In genomic region chr17:7854078-7854777, GRCh38 we compare ENCODE assay signal across 10 cellular contexts. TPM values are rescaled to one million over a fixed set of nuclear protein-coding genes. Genes with fewer than 3 reads are reported as not detected.
A peak's percentile ranks its signal among the peaks of the same experiment; 100 is the strongest.
DNase-seq lines count a peak whose midpoint lies in the region; ATAC-seq and TF ChIP-seq lines count a peak whose summit lies in the region.
"Had no signal": no experiment of that assay in that cellular context is flagged by ENCODE, and none has a peak within 500 bp of the region (broad histone marks: within the 10 kb centered on the region; RNA-seq: fewer than 3 reads in every experiment).

No MANE protein-coding gene starts in this region.

- H3K27ac ChIP-seq in right cardiac atrium (ENCODE audit: low read length), result peak overlapping the region; percentile 18
- peak overlapping the region in 4 of 8 donors; percentile 94 to 99 (median 96) for H3K27ac ChIP-seq in spleen
- H3K27ac ChIP-seq: SJCRH30 had no signal

- H3K27me3 ChIP-seq in right cardiac atrium (ENCODE audit: control insufficient read depth, insufficient read depth), result no peaks in the 10 kb centered on the region
- H3K27me3 ChIP-seq in spleen (replicated peaks in 1 of 7), result no peaks in the 10 kb centered on the region
- H3K27me3 ChIP-seq: SJCRH30 had no signal

- intact Hi-C loops in right cardiac atrium (cut with DNase I), result loop anchor here in 1 of 4 donors (10.0 kb wide), 1 partner anchor 109 kb away; no protein-coding TSS in a partner anchor
- intact Hi-C loops in spleen (cut with DNase I; ENCODE audit: low total_unique reads), result no loop called here

- no peak for TF ChIP-seq CTCF in spleen (IDR thresholded peaks at IDR 0.05 in 8 of 11, conservative IDR thresholded peaks at IDR 0.05 in 3 of 11)

- peaks cover 3 to 73% (median 50%) of the 10 kb centered on the region in 6 donors for H3K36me3 ChIP-seq in spleen

- no peak for DNase-seq in activated naive CD4-positive, alpha-beta T cell treated with anti-CD3 and anti-CD28 coated beads, Interleukin-2, amount 50 U/mL, for 16 hours
- peak; percentile 29 to 78 (median 63) for DNase-seq in right cardiac atrium
- peak; percentile 82 for DNase-seq in spleen
- DNase-seq in NCI-H2081 (lab: John Stamatoyannopoulos, UW), result no peak
- no peak for DNase-seq in NCI-H69 (lab: John Stamatoyannopoulos, UW)
- DNase-seq: activated CD4-positive, alpha-beta T cell treated with anti-CD3 and anti-CD28 coated beads, Interleukin-2, amount 50 U/mL, for 48 hours; GDM1; SJCRH30 had no signal

- 69% methylated on average over 31 of the region's 31 CpGs for WGBS in right cardiac atrium
- 80 to 87% (median 83%) methylated on average over 31 of the region's 31 CpGs for WGBS in spleen, 5 donors

- peak overlapping the region; percentile 64 for H3K4me3 Mint-ChIP-seq in activated naive CD4-positive, alpha-beta T cell treated with anti-CD3 and anti-CD28 coated beads, Interleukin-2, amount 50 U/mL, for 24 hours

- H3K27me3 Mint-ChIP-seq in activated naive CD4-positive, alpha-beta T cell treated with anti-CD3 and anti-CD28 coated beads, Interleukin-2, amount 50 U/mL, for 24 hours, result no peaks in the 10 kb centered on the region
- H3K27me3 Mint-ChIP-seq: naive B cell had no signal

- H3K4me1 ChIP-seq in right cardiac atrium (ENCODE audit: control insufficient read depth, insufficient read depth, low read length) (peaks cover 6% of the 10 kb centered on the region), spleen (peaks cover 39 to 95% (median 61%) of the 10 kb centered on the region in 6 donors)

- no peak for TF ChIP-seq POLR2A in spleen (IDR thresholded peaks at IDR 0.05)

- H3K4me1 Mint-ChIP-seq in activated naive CD4-positive, alpha-beta T cell treated with anti-CD3 and anti-CD28 coated beads, Interleukin-2, amount 50 U/mL, for 24 hours, result peaks cover 29% of the 10 kb centered on the region

- H3K9me3 Mint-ChIP-seq in activated naive CD4-positive, alpha-beta T cell treated with anti-CD3 and anti-CD28 coated beads, Interleukin-2, amount 50 U/mL, for 24 hours, result no peaks in the 10 kb centered on the region
- H3K9me3 Mint-ChIP-seq: naive B cell had no signal

- H3K9me3 ChIP-seq in right cardiac atrium (ENCODE audit: control insufficient read depth, low read length) (no peaks in the 10 kb centered on the region), spleen (no peaks in the 10 kb centered on the region)
- H3K9me3 ChIP-seq: SJCRH30 had no signal

- H3K4me3 ChIP-seq in right cardiac atrium (ENCODE audit: low read length), result no peak overlapping the region
- peak overlapping the region in 2 of 8 donors; percentile 71 to 79 for H3K4me3 ChIP-seq in spleen
- H3K4me3 ChIP-seq: SJCRH30 had no signal

- H3K36me3 Mint-ChIP-seq in activated naive CD4-positive, alpha-beta T cell treated with anti-CD3 and anti-CD28 coated beads, Interleukin-2, amount 50 U/mL, for 24 hours, result peaks cover 18% of the 10 kb centered on the region
- H3K36me3 Mint-ChIP-seq: naive B cell had no signal

- no peak overlapping the region for H3K27ac Mint-ChIP-seq in activated naive CD4-positive, alpha-beta T cell treated with anti-CD3 and anti-CD28 coated beads, Interleukin-2, amount 50 U/mL, for 24 hours

- no peak for ATAC-seq in right cardiac atrium

RNA-seq across cellular contexts. Expression of gene TMEM88, which starts 0.6 kb away (rescaled TPM):
- total RNA-seq in right cardiac atrium (10 to 100 TPM in 3 of 4 donors, 1 to 10 TPM in 1; 9.0 to 24.6 (median 16.3) TPM), spleen (10 to 100 TPM in 5 of 7 donors, 1 to 10 TPM in 2; 5.2 to 31.8 (median 18.0) TPM)
- polyA plus RNA-seq in right cardiac atrium (74.5 TPM), spleen (10 to 100 TPM in 1 of 3 donors, 1 to 10 TPM in 2; 5.5 to 26.2 (median 9.5) TPM)

RNA-seq across cellular contexts. Expression of gene NAA38, which starts 3.1 kb away (rescaled TPM):
- 100 to 1,000 TPM in 1 of 4 donors, 10 to 100 TPM in 3; 59.9 to 103 (median 95.6) TPM for total RNA-seq in right cardiac atrium
- 160 TPM for polyA plus RNA-seq in right cardiac atrium
- 100 to 1,000 TPM in 1 of 7 donors, 10 to 100 TPM in 6; 51.0 to 111 (median 56.9) TPM for total RNA-seq in spleen
- polyA plus RNA-seq in spleen, result 100 to 1,000 TPM; 119 to 185 (median 182) TPM

RNA-seq across cellular contexts. Expression of gene CYB5D1, which starts 3.6 kb away (rescaled TPM):
- total RNA-seq in right cardiac atrium, result 10 to 100 TPM; 12.6 to 16.2 (median 15.4) TPM
- polyA plus RNA-seq in right cardiac atrium, result 12.1 TPM
- 10 to 100 TPM in 1 of 7 donors, 1 to 10 TPM in 6; 4.1 to 13.2 (median 5.9) TPM for total RNA-seq in spleen
- polyA plus RNA-seq in spleen, result 1 to 10 TPM; 2.1 to 3.8 (median 2.9) TPM

RNA-seq across cellular contexts. Expression of gene KDM6B, which starts 20.2 kb away (rescaled TPM):
- 10 to 100 TPM; 25.7 to 28.1 (median 27.5) TPM for total RNA-seq in right cardiac atrium
- 18.6 TPM for polyA plus RNA-seq in right cardiac atrium
- 100 to 1,000 TPM in 1 of 7 donors, 10 to 100 TPM in 6; 22.3 to 110 (median 60.8) TPM for total RNA-seq in spleen
- 10 to 100 TPM in 1 of 3 donors, 1 to 10 TPM in 2; 2.9 to 11.7 (median 4.0) TPM for polyA plus RNA-seq in spleen

RNA-seq across cellular contexts. Expression of gene CHD3, which starts 34.4 kb away (rescaled TPM):
- 10 to 100 TPM; 31.2 to 38.8 (median 35.0) TPM for total RNA-seq in right cardiac atrium
- 45.3 TPM for polyA plus RNA-seq in right cardiac atrium
- 100 to 1,000 TPM in 2 of 7 donors, 10 to 100 TPM in 5; 60.9 to 117 (median 83.6) TPM for total RNA-seq in spleen
- 10 to 100 TPM; 37.0 to 84.3 (median 71.8) TPM for polyA plus RNA-seq in spleen

Comparison
In these comparisons a context has a peak if more than half of its experiments do, and no peak if none do; other contexts are left out.
1. DNase-seq: peak in right cardiac atrium (3 of 3) and spleen (single experiment); none in activated naive CD4-positive, alpha-beta T cell treated with anti-CD3 and anti-CD28 coated beads, Interleukin-2, amount 50 U/mL, for 16 hours (single experiment), NCI-H2081 (0 of 2) and NCI-H69 (single experiment).